21 cellular contexts compared by ENCODE assay signal in genomic region chr11:110828086-110828485, GRCh38.
A peak's percentile ranks its signal among the peaks of the same experiment; 100 is the strongest.
DNase-seq lines count a peak whose midpoint lies in the region; ATAC-seq, FAIRE-seq and TF ChIP-seq lines count a peak whose summit lies in the region.
"Had no signal": no experiment of that assay in that cellular context is flagged by ENCODE, and none has a peak within 500 bp of the region (broad histone marks: within the 10 kb centered on the region; RNA-seq: fewer than 3 reads in every experiment).

No MANE protein-coding gene starts in this region.

- DNase-seq in M059J (ENCODE audit: low read depth) (peak; percentile 44), astrocyte (ENCODE audit: low read depth) (peak; percentile 65), astrocyte of the spinal cord (ENCODE audit: low read depth, low spot score) (peak; percentile 10), epidermal melanocyte (ENCODE audit: insufficient read length, low spot score) (no peak)
- no peak for DNase-seq in activated naive CD4-positive, alpha-beta T cell treated with anti-CD3 and anti-CD28 coated beads, Interleukin-2, amount 10 ng/mL, durations not matched to agents 7 days and 5 days
- DNase-seq: Caco-2; CD4-positive, CD25-positive, alpha-beta regulatory T cell; CD8-positive, alpha-beta T cell; DMS153; DND-41; GDM1; GOT3; HFFc6 had no signal

- no peaks in the 10 kb centered on the region for H3K4me1 Mint-ChIP-seq in astrocyte (ENCODE audit: low read depth, unreplicated experiment)
- no peaks in the 10 kb centered on the region for H3K4me1 Mint-ChIP-seq in activated naive CD4-positive, alpha-beta T cell treated with anti-CD3 and anti-CD28 coated beads, Interleukin-2, amount 10 ng/mL, durations not matched to agents 7 days and 5 days

- H3K4me3 Mint-ChIP-seq in astrocyte (ENCODE audit: unreplicated experiment) = no peak overlapping the region
- no peak overlapping the region for H3K4me3 Mint-ChIP-seq in activated naive CD4-positive, alpha-beta T cell treated with anti-CD3 and anti-CD28 coated beads, Interleukin-2, amount 10 ng/mL, durations not matched to agents 7 days and 5 days
- H3K4me3 Mint-ChIP-seq: B cell; CD4-positive, CD25-positive, alpha-beta regulatory T cell; CD8-positive, alpha-beta T cell; HFFc6 had no signal

- H3K79me2 ChIP-seq in astrocyte (ENCODE audit: insufficient read depth, low read length) = no peaks in the 10 kb centered on the region

- H3K9me3 ChIP-seq in astrocyte (ENCODE audit: insufficient read depth, low read depth, low read length) = no peaks in the 10 kb centered on the region
- H3K9me3 ChIP-seq: BLaER1, HAP-1 had no signal

- no peaks in the 10 kb centered on the region for H3K9me3 Mint-ChIP-seq in astrocyte (ENCODE audit: unreplicated experiment)
- no peaks in the 10 kb centered on the region for H3K9me3 Mint-ChIP-seq in activated naive CD4-positive, alpha-beta T cell treated with anti-CD3 and anti-CD28 coated beads, Interleukin-2, amount 10 ng/mL, durations not matched to agents 7 days and 5 days
- H3K9me3 Mint-ChIP-seq: CD8-positive, alpha-beta T cell; HFFc6 had no signal

- TF ChIP-seq CTCF in astrocyte (IDR thresholded peaks at IDR 0.05; ENCODE audit: insufficient read depth, low read depth, low read length) (no peak), astrocyte of the spinal cord (IDR thresholded peaks at IDR 0.05; ENCODE audit: low read depth, low read length) (no peak)

- H3K36me3 ChIP-seq in astrocyte (ENCODE audit: insufficient read depth, low read length) = no peaks in the 10 kb centered on the region
- H3K36me3 ChIP-seq: BLaER1, HAP-1 had no signal

- ATAC-seq in GM19455 (IDR thresholded peaks at IDR 0.05; ENCODE audit: unreplicated experiment) (no peak), GM18517 (IDR thresholded peaks at IDR 0.05; ENCODE audit: unreplicated experiment) (no peak)
- ATAC-seq: CD8-positive, alpha-beta T cell; GM12878 had no signal

- H4K20me1 ChIP-seq in astrocyte (ENCODE audit: insufficient read depth, low read length) = no peaks in the 10 kb centered on the region
- H4K20me1 ChIP-seq: BLaER1 had no signal

- no peak for FAIRE-seq in astrocyte (lab: Jason Lieb, UNC)
- FAIRE-seq: GM12878, H54 had no signal

- no peak overlapping the region for H3K27ac ChIP-seq in astrocyte (ENCODE audit: low read depth, low read length)
- H3K27ac ChIP-seq: BLaER1, C4-2B had no signal

- no peak overlapping the region for H3K9ac ChIP-seq in astrocyte (ENCODE audit: low read length)
- H3K9ac ChIP-seq: BLaER1 had no signal

- no peak overlapping the region for H3K27ac Mint-ChIP-seq in astrocyte (ENCODE audit: unreplicated experiment)
- H3K27ac Mint-ChIP-seq in activated naive CD4-positive, alpha-beta T cell treated with anti-CD3 and anti-CD28 coated beads, Interleukin-2, amount 10 ng/mL, durations not matched to agents 7 days and 5 days = no peak overlapping the region
- H3K27ac Mint-ChIP-seq: B cell; CD4-positive, CD25-positive, alpha-beta regulatory T cell; CD8-positive, alpha-beta T cell; HFFc6 had no signal

- no peak overlapping the region for H2AFZ ChIP-seq in astrocyte (ENCODE audit: low read depth, low read length)

- H3K36me3 Mint-ChIP-seq in astrocyte (ENCODE audit: low read depth, unreplicated experiment) = no peaks in the 10 kb centered on the region
- no peaks in the 10 kb centered on the region for H3K36me3 Mint-ChIP-seq in activated naive CD4-positive, alpha-beta T cell treated with anti-CD3 and anti-CD28 coated beads, Interleukin-2, amount 10 ng/mL, durations not matched to agents 7 days and 5 days
- H3K36me3 Mint-ChIP-seq: CD4-positive, CD25-positive, alpha-beta regulatory T cell; CD8-positive, alpha-beta T cell had no signal

- in situ Hi-C loops in astrocyte of the spinal cord (cut with HindIII; ENCODE audit: low sequenced_read_pairs) = no loop called here

- no peaks in the 10 kb centered on the region for H3K27me3 Mint-ChIP-seq in astrocyte (ENCODE audit: low read depth, unreplicated experiment)
- peaks cover 3% of the 10 kb centered on the region for H3K27me3 Mint-ChIP-seq in activated naive CD4-positive, alpha-beta T cell treated with anti-CD3 and anti-CD28 coated beads, Interleukin-2, amount 10 ng/mL, durations not matched to agents 7 days and 5 days
- H3K27me3 Mint-ChIP-seq: B cell had no signal

- H3K4me3 ChIP-seq in astrocyte (ENCODE audit: insufficient read depth, low read depth, low read length) (no peak overlapping the region), astrocyte of the spinal cord (ENCODE audit: low read depth, low read length) (no peak overlapping the region)
- H3K4me3 ChIP-seq: BLaER1, GM12878, HAP-1 had no signal

- no peaks in the 10 kb centered on the region for H3K27me3 ChIP-seq in astrocyte (ENCODE audit: insufficient read depth, low read length)
- H3K27me3 ChIP-seq: BLaER1 had no signal

- H3K4me2 ChIP-seq in astrocyte (ENCODE audit: low read length) = no peak overlapping the region
- H3K4me2 ChIP-seq: BLaER1 had no signal

- CTCF ChIA-PET in activated naive CD4-positive, alpha-beta T cell treated with anti-CD3 and anti-CD28 coated beads, Interleukin-2, amount 10 ng/mL, durations not matched to agents 7 days and 5 days (lab: Charles Lee) = no interaction called here

- peaks cover 8% of the 10 kb centered on the region for H3K4me1 ChIP-seq in astrocyte (ENCODE audit: insufficient read depth, low read length)
- H3K4me1 ChIP-seq: BLaER1, Caco-2, HAP-1 had no signal

Comparison
In these comparisons a context has a peak if more than half of its experiments do, and no peak if none do; other contexts are left out.
1. DNase-seq: peak in M059J (single experiment), astrocyte (single experiment) and astrocyte of the spinal cord (single experiment); none in activated naive CD4-positive, alpha-beta T cell treated with anti-CD3 and anti-CD28 coated beads, Interleukin-2, amount 10 ng/mL, durations not matched to agents 7 days and 5 days (single experiment) and epidermal melanocyte (single experiment).